Comparison of ENCODE assay signal across 8 cellular contexts in the genomic region with DNA sequence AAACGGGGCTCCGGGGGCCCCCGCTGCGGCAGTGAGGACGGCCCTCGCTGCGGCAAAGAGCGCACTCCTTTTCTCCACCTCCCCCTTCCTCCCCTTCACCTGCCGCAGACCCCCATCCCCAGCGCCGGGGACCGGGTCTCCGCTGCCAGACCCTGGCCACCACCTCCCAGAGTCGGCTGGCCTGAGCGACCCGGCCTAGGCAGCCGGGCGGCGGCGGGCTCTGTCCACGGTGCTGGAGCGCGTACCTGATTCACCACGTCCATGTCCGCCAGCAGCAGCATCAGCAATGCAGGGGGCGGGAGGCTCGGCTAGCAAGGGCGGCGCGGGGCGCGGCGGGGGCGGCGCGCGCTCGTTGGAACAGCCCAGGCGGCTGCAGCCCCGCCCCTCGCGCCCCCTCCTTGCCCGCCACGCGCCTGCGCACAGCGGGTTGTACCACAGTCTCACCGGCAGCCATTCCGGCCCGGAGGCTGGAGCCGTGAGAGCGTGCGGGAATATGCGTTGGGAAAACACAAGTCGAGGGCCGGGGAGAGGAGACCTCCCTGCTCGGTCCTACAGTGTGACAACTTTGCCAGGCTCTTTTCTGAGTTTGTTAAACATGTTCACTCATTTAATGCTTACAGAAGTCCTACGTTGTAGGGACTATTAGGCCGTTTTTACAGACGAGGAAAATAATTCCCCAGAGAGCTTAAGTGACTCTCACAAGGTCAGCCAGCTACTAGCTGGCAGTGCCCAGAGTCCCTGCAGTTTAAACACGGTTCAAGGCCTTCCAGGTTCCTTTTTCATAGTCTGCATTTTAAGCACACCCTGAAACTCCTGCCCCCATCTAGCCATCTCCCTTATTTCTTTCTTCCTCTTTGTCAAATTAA. TPM values are rescaled to one million over a fixed set of nuclear protein-coding genes. Genes with fewer than 3 reads are reported as not detected.
DNase-seq lines count a peak whose midpoint lies in the region; ATAC-seq and TF ChIP-seq lines count a peak whose summit lies in the region.

A gene (minus strand): TSS at position 288 of the 866 bp plus-strand sequence. CDS start 7 bp downstream, at position 281.

- H3K27ac ChIP-seq in prostate gland (peak within 1 kb of the TSS; percentile 51 to 53), upper lobe of right lung (peak within 1 kb of the TSS; percentile 58)

- H3K9me3 ChIP-seq in adipocyte (ENCODE audit: control insufficient read depth, low read length) (no peaks in the 10 kb centered on the region), prostate gland (no peaks in the 10 kb centered on the region), upper lobe of right lung (no peaks in the 10 kb centered on the region)

- peak within 1 kb of the TSS; percentile 59 for H3K9ac ChIP-seq in adipocyte (ENCODE audit: low read length)

- TF ChIP-seq POLR2A in NB4 (IDR thresholded peaks at IDR 0.05; ENCODE audit: extremely low read depth, insufficient read length) = peak; percentile 93
- peak; percentile 52 for TF ChIP-seq POLR2A in prostate gland (IDR thresholded peaks at IDR 0.05)

- under 1% methylated on average over 27 of the region's 61 CpGs for WGBS in prostate gland

- intact Hi-C loops in left cardiac atrium (cut with DNase I) = no loop called here
- intact Hi-C loops in prostate gland (cut with DNase I) = loop anchor here (10.0 kb wide), 1 partner anchor 65 kb away; a partner anchor contains a TSS
- intact Hi-C loops in upper lobe of right lung (cut with DNase I) = no loop called here

- peaks cover 4% of the 10 kb centered on the region for H3K4me1 ChIP-seq in adipocyte (ENCODE audit: control insufficient read depth, insufficient read depth, low read length)
- H3K4me1 ChIP-seq in prostate gland (replicated peaks) = no peaks in the 10 kb centered on the region
- peaks cover 3% of the 10 kb centered on the region for H3K4me1 ChIP-seq in upper lobe of right lung

- ATAC-seq in HG02571 (IDR thresholded peaks at IDR 0.05; ENCODE audit: unreplicated experiment) (peak; percentile 85), left cardiac atrium (peak; percentile 95 to 97), upper lobe of right lung (peak; percentile 99)

- H3K4me3 ChIP-seq in GM12864 (ENCODE audit: low read depth, low read length) = peak within 1 kb of the TSS; percentile 44
- peak within 1 kb of the TSS; percentile 60 for H3K4me3 ChIP-seq in NB4 (ENCODE audit: low read depth, low read length)
- peak within 1 kb of the TSS; percentile 64 for H3K4me3 ChIP-seq in adipocyte (ENCODE audit: low read length)
- peak within 1 kb of the TSS in 1 of 2 donors; percentile 17 for H3K4me3 ChIP-seq in prostate gland
- H3K4me3 ChIP-seq in upper lobe of right lung = peak within 1 kb of the TSS; percentile 37

- TF ChIP-seq CTCF in GM12864 (IDR thresholded peaks at IDR 0.05; ENCODE audit: low read depth, low read length, missing control alignments) (no peak), NB4 (IDR thresholded peaks at IDR 0.05; ENCODE audit: low read depth, low read length) (no peak), prostate gland (IDR thresholded peaks at IDR 0.05) (peak in 1 of 4 experiments; percentile 14), upper lobe of right lung (IDR thresholded peaks at IDR 0.05) (no peak)

- no peaks in the 10 kb centered on the region for H3K36me3 ChIP-seq in adipocyte (ENCODE audit: control insufficient read depth, insufficient read depth, low read length, severe bottlenecking)
- no peaks in the 10 kb centered on the region for H3K36me3 ChIP-seq in prostate gland
- H3K36me3 ChIP-seq in upper lobe of right lung = no peaks in the 10 kb centered on the region

- no peak for DNase-seq in GM12864 (ENCODE audit: low read depth)
- DNase-seq in NB4 (ENCODE audit: low read depth) = peak; percentile 90
- DNase-seq in SW480 (ENCODE audit: low spot score) = peak; percentile 87
- peak; percentile 87 for DNase-seq in adipocyte (ENCODE audit: low read depth)
- DNase-seq in left cardiac atrium = peak; percentile 90
- DNase-seq in prostate gland (ENCODE audit: low spot score) = peak; percentile 86
- peak; percentile 93 for DNase-seq in upper lobe of right lung

- H3K27me3 ChIP-seq in adipocyte (replicated peaks; ENCODE audit: control insufficient read depth, insufficient read depth, low read length) (peaks cover 32% of the 10 kb centered on the region), prostate gland (replicated peaks; ENCODE audit: insufficient read depth) (no peaks in the 10 kb centered on the region), upper lobe of right lung (no peaks in the 10 kb centered on the region)

RNA-seq across cellular contexts. Expression of the gene that starts here (rescaled TPM):
- total RNA-seq in left cardiac atrium (1 to 10 TPM; 1.8 to 2.8 TPM), prostate gland (1 to 10 TPM in 1 of 2 donors, under 1 TPM in 1; 0.55 to 5.2 TPM), upper lobe of right lung (3.5 TPM)
